Comparison of ENCODE assay signal across 2 cellular contexts in genomic region chr6:41022294-41022693, GRCh38.
A peak's percentile ranks its signal among the peaks of the same experiment; 100 is the strongest.
TF ChIP-seq lines count a peak whose summit lies in the region.

No MANE protein-coding gene starts in this region.

TF ChIP-seq in HEK293, 187 proteins besides CTCF, POLR2A, EP300 and RAD21 (continues in another document):
- TF ChIP-seq ZXDB (tag by site-specific recombination; IDR thresholded peaks at IDR 0.05) (peak; percentile 61), ZFHX2 (tag by site-specific recombination; conservative IDR thresholded peaks at IDR 0.05) (no peak), ZNF2 (tag by site-specific recombination; IDR thresholded peaks at IDR 0.05) (peak; percentile 59; the same call in 1 of the 2 replicates), ZNF544 (tag by site-specific recombination; IDR thresholded peaks at IDR 0.05) (no peak), ZNF138 (tag by site-specific recombination; IDR thresholded peaks at IDR 0.05; ENCODE audit: borderline replicate concordance) (no peak), ZNF366 (tag by site-specific recombination; conservative IDR thresholded peaks at IDR 0.05) (peak; percentile 41; the same call in 1 of the 2 replicates), ZNF785 (tag by site-specific recombination; IDR thresholded peaks at IDR 0.05) (no peak), ZSCAN4 (tag by site-specific recombination; IDR thresholded peaks at IDR 0.05) (no peak), ZNF416 (tag by site-specific recombination; IDR thresholded peaks at IDR 0.05) (no peak), ZNF266 (tag by site-specific recombination; IDR thresholded peaks at IDR 0.05; ENCODE audit: low read depth) (no peak), ZNF561 (tag by site-specific recombination; IDR thresholded peaks at IDR 0.05; ENCODE audit: borderline replicate concordance) (no peak), ZEB2 (tag by site-specific recombination; IDR thresholded peaks at IDR 0.05) (peak; percentile 59; the same call in 1 of the 2 replicates), ZNF24 (tag by site-specific recombination; IDR thresholded peaks at IDR 0.05) (0 out of 2 replicates have a peak, but pooled peaks have one; percentile 54), WT1 (tag by site-specific recombination; IDR thresholded peaks at IDR 0.05) (0 out of 2 replicates have a peak, but pooled peaks have one; percentile 27), ZNF26 (tag by site-specific recombination; IDR thresholded peaks at IDR 0.05) (no peak), ZBTB17 (tag by site-specific recombination; IDR thresholded peaks at IDR 0.05) (peak; percentile 53), TRIM28 (IDR thresholded peaks at IDR 0.05; ENCODE audit: borderline replicate concordance, low read length) (peak; percentile 42; the same call in 1 of the 2 replicates), SP7 (tag by site-specific recombination; IDR thresholded peaks at IDR 0.05) (0 out of 2 replicates have a peak, but pooled peaks have one; percentile 23), ZIC2 (tag by site-specific recombination; IDR thresholded peaks at IDR 0.05) (peak; percentile 72; the same call in 1 of the 2 replicates), FEZF1 (tag by site-specific recombination; IDR thresholded peaks at IDR 0.05) (peak; percentile 66), ZNF157 (tag by site-specific recombination; IDR thresholded peaks at IDR 0.05) (no peak), ZNF843 (tag by site-specific recombination; IDR thresholded peaks at IDR 0.05) (peak; percentile 65), OSR2 (tag by site-specific recombination; IDR thresholded peaks at IDR 0.05) (peak; percentile 7; the same call in 1 of the 2 replicates), RBAK (tag by site-specific recombination; IDR thresholded peaks at IDR 0.05) (no peak), ZNF660 (tag by site-specific recombination; IDR thresholded peaks at IDR 0.05) (peak; percentile 68; the same call in 1 of the 2 replicates)
- TF ChIP-seq, protein P1, sequence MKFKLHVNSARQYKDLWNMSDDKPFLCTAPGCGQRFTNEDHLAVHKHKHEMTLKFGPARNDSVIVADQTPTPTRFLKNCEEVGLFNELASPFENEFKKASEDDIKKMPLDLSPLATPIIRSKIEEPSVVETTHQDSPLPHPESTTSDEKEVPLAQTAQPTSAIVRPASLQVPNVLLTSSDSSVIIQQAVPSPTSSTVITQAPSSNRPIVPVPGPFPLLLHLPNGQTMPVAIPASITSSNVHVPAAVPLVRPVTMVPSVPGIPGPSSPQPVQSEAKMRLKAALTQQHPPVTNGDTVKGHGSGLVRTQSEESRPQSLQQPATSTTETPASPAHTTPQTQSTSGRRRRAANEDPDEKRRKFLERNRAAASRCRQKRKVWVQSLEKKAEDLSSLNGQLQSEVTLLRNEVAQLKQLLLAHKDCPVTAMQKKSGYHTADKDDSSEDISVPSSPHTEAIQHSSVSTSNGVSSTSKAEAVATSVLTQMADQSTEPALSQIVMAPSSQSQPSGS (tag by site-specific recombination; IDR thresholded peaks at IDR 0.05; ENCODE audit: low read depth) = peak; percentile 89
- TF ChIP-seq, protein P2, sequence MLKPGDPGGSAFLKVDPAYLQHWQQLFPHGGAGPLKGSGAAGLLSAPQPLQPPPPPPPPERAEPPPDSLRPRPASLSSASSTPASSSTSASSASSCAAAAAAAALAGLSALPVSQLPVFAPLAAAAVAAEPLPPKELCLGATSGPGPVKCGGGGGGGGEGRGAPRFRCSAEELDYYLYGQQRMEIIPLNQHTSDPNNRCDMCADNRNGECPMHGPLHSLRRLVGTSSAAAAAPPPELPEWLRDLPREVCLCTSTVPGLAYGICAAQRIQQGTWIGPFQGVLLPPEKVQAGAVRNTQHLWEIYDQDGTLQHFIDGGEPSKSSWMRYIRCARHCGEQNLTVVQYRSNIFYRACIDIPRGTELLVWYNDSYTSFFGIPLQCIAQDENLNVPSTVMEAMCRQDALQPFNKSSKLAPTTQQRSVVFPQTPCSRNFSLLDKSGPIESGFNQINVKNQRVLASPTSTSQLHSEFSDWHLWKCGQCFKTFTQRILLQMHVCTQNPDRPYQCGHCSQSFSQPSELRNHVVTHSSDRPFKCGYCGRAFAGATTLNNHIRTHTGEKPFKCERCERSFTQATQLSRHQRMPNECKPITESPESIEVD (tag by site-specific recombination; IDR thresholded peaks at IDR 0.05) = peak; percentile 79
- TF ChIP-seq, protein P3, sequence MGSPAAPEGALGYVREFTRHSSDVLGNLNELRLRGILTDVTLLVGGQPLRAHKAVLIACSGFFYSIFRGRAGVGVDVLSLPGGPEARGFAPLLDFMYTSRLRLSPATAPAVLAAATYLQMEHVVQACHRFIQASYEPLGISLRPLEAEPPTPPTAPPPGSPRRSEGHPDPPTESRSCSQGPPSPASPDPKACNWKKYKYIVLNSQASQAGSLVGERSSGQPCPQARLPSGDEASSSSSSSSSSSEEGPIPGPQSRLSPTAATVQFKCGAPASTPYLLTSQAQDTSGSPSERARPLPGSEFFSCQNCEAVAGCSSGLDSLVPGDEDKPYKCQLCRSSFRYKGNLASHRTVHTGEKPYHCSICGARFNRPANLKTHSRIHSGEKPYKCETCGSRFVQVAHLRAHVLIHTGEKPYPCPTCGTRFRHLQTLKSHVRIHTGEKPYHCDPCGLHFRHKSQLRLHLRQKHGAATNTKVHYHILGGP (tag by site-specific recombination; IDR thresholded peaks at IDR 0.05) = no peak

TF ChIP-seq in HepG2, 621 proteins besides CTCF, POLR2A, EP300 and RAD21:
- TF ChIP-seq ZNF30 (CRISPR knock-in tag; IDR thresholded peaks at IDR 0.05) = no peak
- no peak for TF ChIP-seq ZNF432 (CRISPR knock-in tag; IDR thresholded peaks at IDR 0.05; ENCODE audit: borderline replicate concordance)
- TF ChIP-seq ZNF282 (IDR thresholded peaks at IDR 0.05; ENCODE audit: partially characterized antibody) = no peak
- no peak for TF ChIP-seq NPAS2 (CRISPR knock-in tag; IDR thresholded peaks at IDR 0.05; ENCODE audit: borderline replicate concordance)
- no peak for TF ChIP-seq ZNF326 (CRISPR knock-in tag; IDR thresholded peaks at IDR 0.05; ENCODE audit: borderline replicate concordance)
- TF ChIP-seq, protein P4, sequence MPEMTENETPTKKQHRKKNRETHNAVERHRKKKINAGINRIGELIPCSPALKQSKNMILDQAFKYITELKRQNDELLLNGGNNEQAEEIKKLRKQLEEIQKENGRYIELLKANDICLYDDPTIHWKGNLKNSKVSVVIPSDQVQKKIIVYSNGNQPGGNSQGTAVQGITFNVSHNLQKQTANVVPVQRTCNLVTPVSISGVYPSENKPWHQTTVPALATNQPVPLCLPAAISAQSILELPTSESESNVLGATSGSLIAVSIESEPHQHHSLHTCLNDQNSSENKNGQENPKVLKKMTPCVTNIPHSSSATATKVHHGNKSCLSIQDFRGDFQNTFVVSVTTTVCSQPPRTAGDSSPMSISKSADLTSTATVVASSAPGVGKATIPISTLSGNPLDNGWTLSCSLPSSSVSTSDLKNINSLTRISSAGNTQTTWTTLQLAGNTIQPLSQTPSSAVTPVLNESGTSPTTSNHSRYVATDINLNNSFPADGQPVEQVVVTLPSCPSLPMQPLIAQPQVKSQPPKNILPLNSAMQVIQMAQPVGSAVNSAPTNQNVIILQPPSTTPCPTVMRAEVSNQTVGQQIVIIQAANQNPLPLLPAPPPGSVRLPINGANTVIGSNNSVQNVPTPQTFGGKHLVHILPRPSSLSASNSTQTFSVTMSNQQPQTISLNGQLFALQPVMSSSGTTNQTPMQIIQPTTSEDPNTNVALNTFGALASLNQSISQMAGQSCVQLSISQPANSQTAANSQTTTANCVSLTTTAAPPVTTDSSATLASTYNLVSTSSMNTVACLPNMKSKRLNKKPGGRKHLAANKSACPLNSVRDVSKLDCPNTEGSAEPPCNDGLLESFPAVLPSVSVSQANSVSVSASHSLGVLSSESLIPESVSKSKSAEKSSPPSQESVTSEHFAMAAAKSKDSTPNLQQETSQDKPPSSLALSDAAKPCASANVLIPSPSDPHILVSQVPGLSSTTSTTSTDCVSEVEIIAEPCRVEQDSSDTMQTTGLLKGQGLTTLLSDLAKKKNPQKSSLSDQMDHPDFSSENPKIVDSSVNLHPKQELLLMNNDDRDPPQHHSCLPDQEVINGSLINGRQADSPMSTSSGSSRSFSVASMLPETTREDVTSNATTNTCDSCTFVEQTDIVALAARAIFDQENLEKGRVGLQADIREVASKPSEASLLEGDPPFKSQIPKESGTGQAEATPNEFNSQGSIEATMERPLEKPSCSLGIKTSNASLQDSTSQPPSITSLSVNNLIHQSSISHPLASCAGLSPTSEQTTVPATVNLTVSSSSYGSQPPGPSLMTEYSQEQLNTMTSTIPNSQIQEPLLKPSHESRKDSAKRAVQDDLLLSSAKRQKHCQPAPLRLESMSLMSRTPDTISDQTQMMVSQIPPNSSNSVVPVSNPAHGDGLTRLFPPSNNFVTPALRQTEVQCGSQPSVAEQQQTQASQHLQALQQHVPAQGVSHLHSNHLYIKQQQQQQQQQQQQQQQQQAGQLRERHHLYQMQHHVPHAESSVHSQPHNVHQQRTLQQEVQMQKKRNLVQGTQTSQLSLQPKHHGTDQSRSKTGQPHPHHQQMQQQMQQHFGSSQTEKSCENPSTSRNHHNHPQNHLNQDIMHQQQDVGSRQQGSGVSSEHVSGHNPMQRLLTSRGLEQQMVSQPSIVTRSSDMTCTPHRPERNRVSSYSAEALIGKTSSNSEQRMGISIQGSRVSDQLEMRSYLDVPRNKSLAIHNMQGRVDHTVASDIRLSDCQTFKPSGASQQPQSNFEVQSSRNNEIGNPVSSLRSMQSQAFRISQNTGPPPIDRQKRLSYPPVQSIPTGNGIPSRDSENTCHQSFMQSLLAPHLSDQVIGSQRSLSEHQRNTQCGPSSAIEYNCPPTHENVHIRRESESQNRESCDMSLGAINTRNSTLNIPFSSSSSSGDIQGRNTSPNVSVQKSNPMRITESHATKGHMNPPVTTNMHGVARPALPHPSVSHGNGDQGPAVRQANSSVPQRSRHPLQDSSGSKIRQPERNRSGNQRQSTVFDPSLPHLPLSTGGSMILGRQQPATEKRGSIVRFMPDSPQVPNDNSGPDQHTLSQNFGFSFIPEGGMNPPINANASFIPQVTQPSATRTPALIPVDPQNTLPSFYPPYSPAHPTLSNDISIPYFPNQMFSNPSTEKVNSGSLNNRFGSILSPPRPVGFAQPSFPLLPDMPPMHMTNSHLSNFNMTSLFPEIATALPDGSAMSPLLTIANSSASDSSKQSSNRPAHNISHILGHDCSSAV (CRISPR knock-in tag; IDR thresholded peaks at IDR 0.05; ENCODE audit: borderline replicate concordance) = no peak
- TF ChIP-seq IRF9 (CRISPR knock-in tag; IDR thresholded peaks at IDR 0.05; ENCODE audit: borderline replicate concordance) = no peak
